Comparison of ENCODE assay signal across 21 cellular contexts in the genomic region with DNA sequence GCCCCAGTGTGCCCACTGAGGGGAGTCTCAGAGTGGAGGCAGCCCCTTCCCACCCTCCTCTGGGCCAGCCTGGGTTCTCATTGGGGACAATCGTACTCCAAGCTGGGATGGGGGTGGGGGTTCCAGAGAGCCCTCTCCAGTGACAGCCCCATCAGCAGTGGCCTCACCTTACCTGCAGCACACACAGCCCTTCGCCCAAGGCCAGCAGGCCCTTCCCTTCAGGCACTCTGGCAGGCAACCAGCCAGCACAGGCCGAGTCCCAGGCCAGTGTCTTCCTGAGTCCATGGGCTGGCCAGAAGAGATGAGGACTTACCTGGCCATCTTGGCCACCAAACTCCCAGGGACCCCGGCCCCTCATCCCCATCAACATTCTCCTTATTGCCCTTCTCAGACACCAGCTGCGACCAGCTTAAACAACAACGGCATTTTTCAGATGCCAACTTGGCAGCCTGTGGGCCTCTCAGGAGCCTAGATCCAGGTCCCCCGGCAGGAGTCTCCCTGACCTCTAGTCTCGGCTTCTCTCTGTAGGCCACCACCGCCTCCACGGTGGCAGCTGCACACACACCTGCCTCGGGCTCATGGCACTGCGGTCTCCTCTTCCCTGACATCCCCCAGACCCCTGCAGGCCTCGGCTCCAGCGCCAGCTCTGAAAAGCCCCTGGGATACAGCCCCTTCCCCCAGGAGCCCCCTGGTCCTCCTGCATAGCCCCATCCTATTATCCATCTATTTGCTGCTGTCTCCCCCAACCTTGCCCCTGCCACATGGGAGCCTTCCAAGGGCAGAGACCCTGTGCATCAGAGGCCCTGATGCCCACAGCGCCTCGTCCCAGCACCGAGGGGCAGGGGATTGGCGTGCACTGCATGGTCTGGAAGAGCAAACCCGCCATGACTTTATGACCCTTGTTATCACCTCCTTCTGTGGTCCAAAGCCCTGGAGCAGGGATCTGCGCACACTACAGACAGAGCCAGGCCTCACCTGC.
"Had no signal": no experiment of that assay in that cellular context is flagged by ENCODE, and none has a peak within 500 bp of the region (broad histone marks: within the 10 kb centered on the region; RNA-seq: fewer than 3 reads in every experiment).

No MANE protein-coding gene starts in this region.

- H3K4me3 ChIP-seq: coronary artery, prostate gland, suprapubic skin had no signal

- H3K36me3 Mint-ChIP-seq: brain, memory B cell, type B pancreatic cell had no signal

- DNase-seq: activated CD4-positive, alpha-beta T cell treated with anti-CD3 and anti-CD28 coated beads, Interleukin-2, amount 10 ng/mL, durations not matched to agents 24 days and 14 days; activated CD4-positive, CD25-positive, alpha-beta regulatory T cell; activated CD8-positive, alpha-beta memory T cell treated with anti-CD3 and anti-CD28 coated beads, Interleukin-2, amount 50 U/mL, for 48 hours; activated naive CD4-positive, alpha-beta T cell treated with anti-CD3 and anti-CD28 coated beads for 36 hours; activated T-cell treated with anti-CD3 and anti-CD28 coated beads, Interleukin-2, amount 50 U/mL, for 72 hours; amniotic stem cell; central memory CD4-positive, alpha-beta T cell; foreskin keratinocyte; small intestine; stimulated activated CD4-positive, alpha-beta T cell treated with anti-CD3 and anti-CD28 coated beads, Interleukin-4, amount 100 ng/mL, for 4 hours; stimulated activated CD8-positive, alpha-beta memory T cell treated with anti-CD3 and anti-CD28 coated beads, Interleukin-4, amount 100 ng/mL, for 48 hours; stimulated activated naive CD4-positive, alpha-beta T cell treated with Interleukin-2 at 50 U/mL for 16 hours; SW 1271 had no signal

- H3K27ac Mint-ChIP-seq: activated CD4-positive, alpha-beta T cell treated with anti-CD3 and anti-CD28 coated beads, Interleukin-2, amount 10 ng/mL, durations not matched to agents 24 days and 14 days; activated naive CD4-positive, alpha-beta T cell treated with anti-CD3 and anti-CD28 coated beads for 36 hours; activated T-cell treated with anti-CD3 and anti-CD28 coated beads, Interleukin-2, amount 50 U/mL, for 72 hours; brain; memory B cell; nephron; T-helper 2 cell treated with Interferon-gamma antibody and Interleukin-4, amounts not matched to agents 5 μg/mL and 100 μg/mL, for 36 hours; type B pancreatic cell had no signal

- H3K36me3 ChIP-seq: prostate gland, suprapubic skin had no signal

- H3K27ac ChIP-seq: coronary artery, foreskin keratinocyte, prostate gland, suprapubic skin had no signal

- H3K4me3 Mint-ChIP-seq: activated CD4-positive, alpha-beta T cell treated with anti-CD3 and anti-CD28 coated beads, Interleukin-2, amount 10 ng/mL, durations not matched to agents 24 days and 14 days; activated naive CD4-positive, alpha-beta T cell treated with anti-CD3 and anti-CD28 coated beads for 36 hours; activated T-cell treated with anti-CD3 and anti-CD28 coated beads, Interleukin-2, amount 50 U/mL, for 72 hours; brain; memory B cell; nephron; T-helper 2 cell treated with Interferon-gamma antibody and Interleukin-4, amounts not matched to agents 5 μg/mL and 100 μg/mL, for 36 hours; type B pancreatic cell had no signal

- H3K4me1 Mint-ChIP-seq: brain had no signal

- H3K9me3 Mint-ChIP-seq: activated CD4-positive, alpha-beta T cell treated with anti-CD3 and anti-CD28 coated beads, Interleukin-2, amount 10 ng/mL, durations not matched to agents 24 days and 14 days; activated T-cell treated with anti-CD3 and anti-CD28 coated beads, Interleukin-2, amount 50 U/mL, for 72 hours; memory B cell; nephron; T-helper 2 cell treated with Interferon-gamma antibody and Interleukin-4, amounts not matched to agents 5 μg/mL and 100 μg/mL, for 36 hours; type B pancreatic cell had no signal

- H3K4me1 ChIP-seq: foreskin keratinocyte, prostate gland, suprapubic skin had no signal

- H3K9me3 ChIP-seq: prostate gland, suprapubic skin had no signal
